Comparison of ENCODE assay signal across 22 cellular contexts in genomic region chr3:193875601-193876321, GRCh38.
A peak's percentile ranks its signal among the peaks of the same experiment; 100 is the strongest.
DNase-seq lines count a peak whose midpoint lies in the region; ATAC-seq and TF ChIP-seq lines count a peak whose summit lies in the region.
"Had no signal": no experiment of that assay in that cellular context is flagged by ENCODE, and none has a peak within 500 bp of the region (broad histone marks: within the 10 kb centered on the region; RNA-seq: fewer than 3 reads in every experiment).

No MANE protein-coding gene starts in this region.

- TF ChIP-seq CTCF in nephron progenitor cell (IDR thresholded peaks at IDR 0.05) (no peak), CD14-positive monocyte (IDR thresholded peaks at IDR 0.05) (no peak)

- DNase-seq in NOMO-1 treated with DMSO at 0.1 percent for 48 hours (lab: John Stamatoyannopoulos, UW; ENCODE audit: unreplicated experiment) (peak; percentile 16), NOMO-1 treated with dmso at 0.1 percent for 144 hours (lab: John Stamatoyannopoulos, UW; ENCODE audit: unreplicated experiment) (no peak), nephron progenitor cell (no peak), NCI-H2227 (lab: John Stamatoyannopoulos, UW; ENCODE audit: unreplicated experiment) (no peak), medulla oblongata (ENCODE audit: extremely low spot score) (no peak), CD14-positive monocyte (ENCODE audit: low spot score) (no peak)
- DNase-seq: ACHN; CD4-positive, alpha-beta memory T cell; DMS153; NCI-H1105; NCI-H146; NCI-H2029; NCI-H226; NCI-H510A treated with DMSO at 0.1 percent for 48 hours; NCI-H774; NK-92 treated with Interleukin-12 subunit alpha and Interleukin-12 subunit beta, amount 100 ng/mL, for 24 hours had no signal

- no peaks in the 10 kb centered on the region for H3K9me3 ChIP-seq in esophagus (ENCODE audit: control insufficient read depth in 2 of 2, insufficient read depth in 1 of 2, low read depth in 1 of 2, low read length in 1 of 2)
- H3K9me3 ChIP-seq: BLaER1 had no signal

- H3K4me1 Mint-ChIP-seq in nephron progenitor cell (peaks cover 67% of the 10 kb centered on the region), CD14-positive monocyte (peaks cover 10% of the 10 kb centered on the region)
- H3K4me1 Mint-ChIP-seq: CD4-positive, alpha-beta memory T cell had no signal

- H3K4me3 ChIP-seq in esophagus (ENCODE audit: low read depth in 1 of 2, low read length in 2 of 2): no peak overlapping the region
- H3K4me3 ChIP-seq: BLaER1, GM23338 had no signal

- peak overlapping the region; percentile 33 for H3K27ac Mint-ChIP-seq in nephron progenitor cell
- H3K27ac Mint-ChIP-seq in CD14-positive monocyte: peak overlapping the region in 1 of 7 donors; percentile 66
- H3K27ac Mint-ChIP-seq: CD4-positive, alpha-beta memory T cell; GM23338 had no signal

- 66 to 73% methylated on average over 5 of the region's 5 CpGs for WGBS in esophagus, 2 donors

- H3K36me3 Mint-ChIP-seq in nephron progenitor cell (ENCODE audit: low read depth) (no peaks in the 10 kb centered on the region), CD14-positive monocyte (no peaks in the 10 kb centered on the region)
- H3K36me3 Mint-ChIP-seq: CD4-positive, alpha-beta memory T cell had no signal

- no peaks in the 10 kb centered on the region for H3K27me3 ChIP-seq in esophagus (ENCODE audit: control insufficient read depth in 1 of 2, insufficient read depth in 2 of 2, low read length in 2 of 2)

- no peaks in the 10 kb centered on the region for H3K36me3 ChIP-seq in esophagus (ENCODE audit: control insufficient read depth in 2 of 2, insufficient read depth in 2 of 2, low read length in 1 of 2)
- H3K36me3 ChIP-seq: BLaER1 had no signal

- H3K27ac ChIP-seq in esophagus (ENCODE audit: low read depth in 2 of 2, low read length in 1 of 2): peak overlapping the region; percentile 88 to 89
- H3K27ac ChIP-seq: 22Rv1, BLaER1 had no signal

- peaks cover 0 to 17% of the 10 kb centered on the region in 2 donors for H3K4me1 ChIP-seq in esophagus (ENCODE audit: control insufficient read depth in 2 of 2, insufficient read depth in 2 of 2, low read length in 1 of 2)
- H3K4me1 ChIP-seq: BLaER1 had no signal

- ATAC-seq in HG02571 (IDR thresholded peaks at IDR 0.05; ENCODE audit: unreplicated experiment): no peak
- ATAC-seq: Right ventricle myocardium inferior had no signal

- peak overlapping the region; percentile 56 for H3K4me3 Mint-ChIP-seq in nephron progenitor cell
- H3K4me3 Mint-ChIP-seq in CD14-positive monocyte: no peak overlapping the region
- H3K4me3 Mint-ChIP-seq: CD4-positive, alpha-beta memory T cell; GM23338 had no signal

- intact Hi-C loops in CD14-positive monocyte (cut with micrococcal nuclease): no loop called here

- H3K27me3 Mint-ChIP-seq in nephron progenitor cell (ENCODE audit: low read depth, poor library complexity) (peaks cover 28% of the 10 kb centered on the region), CD14-positive monocyte (ENCODE audit: low read depth in 3 of 3) (peaks cover 2 to 13% (median 11%) of the 10 kb centered on the region in 3 donors)

- no peaks in the 10 kb centered on the region for H3K9me3 Mint-ChIP-seq in nephron progenitor cell
- no peaks in the 10 kb centered on the region for H3K9me3 Mint-ChIP-seq in CD14-positive monocyte
- H3K9me3 Mint-ChIP-seq: CD4-positive, alpha-beta memory T cell; GM23338 had no signal
